ENCODE assay signal across 8 cellular contexts in the genomic region with DNA sequence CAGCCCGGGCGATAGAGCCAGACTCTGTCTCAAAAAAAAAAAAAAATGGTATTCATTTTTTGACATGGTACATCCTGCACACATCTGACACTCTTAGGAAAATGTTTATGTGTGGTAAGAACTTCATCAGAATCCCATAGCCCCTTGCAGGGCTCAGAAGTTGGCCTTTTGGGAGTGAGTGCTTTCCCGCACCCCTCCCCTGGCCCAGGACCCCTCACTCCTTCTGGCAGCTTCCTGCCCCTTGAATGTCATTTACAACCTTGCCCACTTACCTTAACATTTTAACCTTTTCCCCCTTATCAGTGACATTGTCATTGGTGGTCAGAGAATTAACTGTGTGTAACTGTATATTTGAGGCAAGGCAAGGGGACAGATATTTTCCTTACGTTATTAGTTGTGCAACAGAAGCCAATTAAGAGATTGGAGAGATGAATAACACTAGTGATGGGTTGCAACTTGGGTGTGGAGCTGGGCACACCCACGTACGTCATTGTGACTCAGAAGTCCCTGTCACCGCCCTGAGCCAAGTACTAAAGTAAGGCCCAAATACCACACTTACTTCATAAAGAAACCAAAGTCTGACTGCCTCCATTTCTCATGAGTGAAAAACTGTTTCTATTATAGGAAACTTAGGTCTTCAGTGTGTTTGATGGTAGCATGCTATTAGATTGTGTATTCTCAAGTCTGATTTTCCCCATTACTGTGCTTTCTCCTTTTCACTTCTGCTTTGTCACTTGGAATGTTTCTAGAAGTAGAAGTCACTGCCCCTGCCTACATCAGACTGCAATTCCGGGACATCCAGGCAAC. TPM values are rescaled to one million over a fixed set of nuclear protein-coding genes. Genes with fewer than 3 reads are reported as not detected.
DNase-seq lines count a peak whose midpoint lies in the region; ATAC-seq and TF ChIP-seq lines count a peak whose summit lies in the region.

No MANE protein-coding gene starts in this region.

- H3K79me2 ChIP-seq in PC-3 (ENCODE audit: low read length), result peaks cover 44% of the 10 kb centered on the region

- POLR2A ChIA-PET in PC-3 (lab: Charles Lee; ENCODE audit: unreplicated experiment), result interaction anchor here (0.9 kb wide), 1 partner anchor 32 kb away, joined by 9 read pairs; a partner anchor contains a TSS

- no peak for TF ChIP-seq CTCF in PC-3 (conservative IDR thresholded peaks at IDR 0.05; ENCODE audit: low read depth, low read length)
- TF ChIP-seq CTCF in nephron progenitor cell (IDR thresholded peaks at IDR 0.05), result no peak

- no peaks in the 10 kb centered on the region for H3K27me3 Mint-ChIP-seq in activated T-helper 2 cell treated with anti-CD3 and anti-CD28 coated beads, Interferon-gamma antibody, Interleukin-2, Interleukin-4, amounts not matched to agents 10 μg/mL and 5 μg/mL and 100 μg/mL, durations not matched to agents 14 hours and 24 hours and 36 hours (ENCODE audit: low read depth)
- peaks cover 3% of the 10 kb centered on the region for H3K27me3 Mint-ChIP-seq in nephron progenitor cell (ENCODE audit: low read depth, poor library complexity)

- H3K36me3 Mint-ChIP-seq in activated T-helper 2 cell treated with anti-CD3 and anti-CD28 coated beads, Interferon-gamma antibody, Interleukin-2, Interleukin-4, amounts not matched to agents 10 μg/mL and 5 μg/mL and 100 μg/mL, durations not matched to agents 14 hours and 24 hours and 36 hours (ENCODE audit: low read depth), result peaks cover 50% of the 10 kb centered on the region
- H3K36me3 Mint-ChIP-seq in nephron progenitor cell (ENCODE audit: low read depth), result peaks cover 6% of the 10 kb centered on the region

- H3K4me1 Mint-ChIP-seq in activated T-helper 2 cell treated with anti-CD3 and anti-CD28 coated beads, Interferon-gamma antibody, Interleukin-2, Interleukin-4, amounts not matched to agents 10 μg/mL and 5 μg/mL and 100 μg/mL, durations not matched to agents 14 hours and 24 hours and 36 hours (ENCODE audit: low read depth), result peaks cover 77% of the 10 kb centered on the region
- peaks cover 28% of the 10 kb centered on the region for H3K4me1 Mint-ChIP-seq in nephron progenitor cell

- H3K4me1 ChIP-seq in PC-3 (ENCODE audit: insufficient read depth, low read length), result peaks cover 58% of the 10 kb centered on the region

- CTCF ChIA-PET in PC-3 (lab: Charles Lee), result no interaction called here

- H3K9me3 ChIP-seq in PC-3 (ENCODE audit: low read length), result no peaks in the 10 kb centered on the region

- BruUV-seq in PC-3 (replicated peaks; lab: Mats Ljungman, UMichigan), result TSS peak; percentile 65

- H3K4me2 ChIP-seq in PC-3 (ENCODE audit: low read length), result peak overlapping the region; percentile 69

- DNase-seq in PC-3 (peak; percentile 89), glomerular visceral epithelial cell (ENCODE audit: extremely low spot score) (peak; percentile 48), AML-193 (lab: John Stamatoyannopoulos, UW) (no peak), nephron progenitor cell (no peak)
- DNase-seq in activated T-helper 2 cell treated with anti-CD3 and anti-CD28 coated beads, Interferon-gamma antibody, Interleukin-2, Interleukin-4, amounts not matched to agents 10 μg/mL and 5 μg/mL and 100 μg/mL, durations not matched to agents 14 hours and 24 hours and 36 hours (ENCODE audit: low spot score), result peak; percentile 75
- peak; percentile 40 to 73 (median 60) for DNase-seq in stimulated activated CD4-positive, alpha-beta T cell treated with anti-CD3 and anti-CD28 coated beads, Interleukin-1b, Interleukin-23, amount 100 ng/mL, for 24 hours (ENCODE audit: low read depth in 4 of 4, low spot score in 1 of 4)

- H3K9me3 Mint-ChIP-seq in activated T-helper 2 cell treated with anti-CD3 and anti-CD28 coated beads, Interferon-gamma antibody, Interleukin-2, Interleukin-4, amounts not matched to agents 10 μg/mL and 5 μg/mL and 100 μg/mL, durations not matched to agents 14 hours and 24 hours and 36 hours, result no peaks in the 10 kb centered on the region
- no peaks in the 10 kb centered on the region for H3K9me3 Mint-ChIP-seq in nephron progenitor cell

- H3F3A ChIP-seq in PC-3 (ENCODE audit: low read length, unreplicated experiment), result peaks cover 5% of the 10 kb centered on the region

- H3K4me3 Mint-ChIP-seq in activated T-helper 2 cell treated with anti-CD3 and anti-CD28 coated beads, Interferon-gamma antibody, Interleukin-2, Interleukin-4, amounts not matched to agents 10 μg/mL and 5 μg/mL and 100 μg/mL, durations not matched to agents 14 hours and 24 hours and 36 hours (ENCODE audit: low read depth), result peak overlapping the region; percentile 79
- no peak overlapping the region for H3K4me3 Mint-ChIP-seq in nephron progenitor cell

- H2AFZ ChIP-seq in PC-3 (ENCODE audit: low read length), result no peak overlapping the region

- intact Hi-C loops in PC-3 (cut with micrococcal nuclease), result loop anchor here (1.0 to 10.0 kb wide), 3 partner anchors 49 to 96 kb away; no protein-coding TSS in a partner anchor
- intact Hi-C loops in activated T-helper 2 cell treated with anti-CD3 and anti-CD28 coated beads, Interferon-gamma antibody, Interleukin-2, Interleukin-4, amounts not matched to agents 10 μg/mL and 5 μg/mL and 100 μg/mL, durations not matched to agents 14 hours and 24 hours and 36 hours (cut with micrococcal nuclease), result loop anchor here (1.0 to 10.0 kb wide), 6 partner anchors 21 to 210 kb away; a partner anchor contains a TSS

- H3K36me3 ChIP-seq in PC-3 (ENCODE audit: low read depth, low read length), result no peaks in the 10 kb centered on the region

- no peaks in the 10 kb centered on the region for H3K27me3 ChIP-seq in PC-3 (ENCODE audit: low read length)

- peak overlapping the region; percentile 98 for H3K27ac ChIP-seq in PC-3 (ENCODE audit: low read length)

- no peaks in the 10 kb centered on the region for H3K9me2 ChIP-seq in PC-3 (replicated peaks; ENCODE audit: low read length)

- H4K20me1 ChIP-seq in PC-3 (ENCODE audit: low read length), result no peaks in the 10 kb centered on the region

- ATAC-seq in GM18511 (IDR thresholded peaks at IDR 0.05; ENCODE audit: unreplicated experiment), result peak; percentile 49
- ATAC-seq in HG02870 (IDR thresholded peaks at IDR 0.05; ENCODE audit: unreplicated experiment), result peak; percentile 52
- ATAC-seq in PC-3, result peak; percentile 47

- peak overlapping the region; percentile 97 for H3K9ac ChIP-seq in PC-3 (ENCODE audit: low read length)

- peak overlapping the region; percentile 99 for H3K27ac Mint-ChIP-seq in activated T-helper 2 cell treated with anti-CD3 and anti-CD28 coated beads, Interferon-gamma antibody, Interleukin-2, Interleukin-4, amounts not matched to agents 10 μg/mL and 5 μg/mL and 100 μg/mL, durations not matched to agents 14 hours and 24 hours and 36 hours
- no peak overlapping the region for H3K27ac Mint-ChIP-seq in nephron progenitor cell

- no peak overlapping the region for H3K4me3 ChIP-seq in PC-3 (ENCODE audit: low read length)

RNA-seq across cellular contexts. Expression of a gene that starts 31.6 kb away (rescaled TPM):
- 66.2 and 67.2 TPM in 2 replicates for total RNA-seq in PC-3 (2014; rRNA removed)
- 105 and 109 TPM in 2 replicates for total RNA-seq in activated T-helper 2 cell treated with anti-CD3 and anti-CD28 coated beads, Interferon-gamma antibody, Interleukin-2, Interleukin-4, amounts not matched to agents 10 μg/mL and 5 μg/mL and 100 μg/mL, durations not matched to agents 14 hours and 24 hours and 36 hours

RNA-seq across cellular contexts. Expression of a gene that starts 56.0 kb away (rescaled TPM):
- total RNA-seq in PC-3 (2014; rRNA removed), result 70.6 and 80.0 TPM in 2 replicates
- 70.3 and 75.1 TPM in 2 replicates for total RNA-seq in activated T-helper 2 cell treated with anti-CD3 and anti-CD28 coated beads, Interferon-gamma antibody, Interleukin-2, Interleukin-4, amounts not matched to agents 10 μg/mL and 5 μg/mL and 100 μg/mL, durations not matched to agents 14 hours and 24 hours and 36 hours

Comparison
In these comparisons a context has a peak if more than half of its experiments do, and no peak if none do; other contexts are left out.
1. DNase-seq: peak in PC-3 (single experiment), activated T-helper 2 cell treated with anti-CD3 and anti-CD28 coated beads, Interferon-gamma antibody, Interleukin-2, Interleukin-4, amounts not matched to agents 10 μg/mL and 5 μg/mL and 100 μg/mL, durations not matched to agents 14 hours and 24 hours and 36 hours (single experiment), glomerular visceral epithelial cell (single experiment) and stimulated activated CD4-positive, alpha-beta T cell treated with anti-CD3 and anti-CD28 coated beads, Interleukin-1b, Interleukin-23, amount 100 ng/mL, for 24 hours (4 of 4); none in AML-193 (0 of 2) and nephron progenitor cell (single experiment).
2. Peak in every context shown above with its lines, with median percentiles within 50 percentile points of each other: ATAC-seq.